In genomic region chr3:47761046-47761445, GRCh38 we compare ENCODE assay signal across 1 cellular context.
TF ChIP-seq lines count a peak whose summit lies in the region.

No MANE protein-coding gene starts in this region.

TF ChIP-seq in HepG2, 621 proteins besides CTCF, POLR2A, EP300 and RAD21:
- TF ChIP-seq ZEB1 (IDR thresholded peaks at IDR 0.05; ENCODE audit: insufficient replicate concordance, low read depth) (no peak), HNF4A (CRISPR knock-in tag; IDR thresholded peaks at IDR 0.05) (peak; percentile 38), BCLAF1 (IDR thresholded peaks at IDR 0.05) (no peak), ERF (CRISPR knock-in tag; IDR thresholded peaks at IDR 0.05) (no peak), KDM6A (CRISPR knock-in tag; IDR thresholded peaks at IDR 0.05; ENCODE audit: low read depth) (no peak), NR2F6 (IDR thresholded peaks at IDR 0.05) (0 out of 2 replicates have a peak, but pooled peaks have one; percentile 23), NR2F6 (CRISPR knock-in tag; IDR thresholded peaks at IDR 0.05) (peak; percentile 51; the same call in 1 of the 2 replicates), NR2F1 (CRISPR knock-in tag; IDR thresholded peaks at IDR 0.05) (peak; percentile 21 to 38; a peak in 1 of 4 replicates), ZNF383 (CRISPR knock-in tag; IDR thresholded peaks at IDR 0.05; ENCODE audit: borderline replicate concordance) (no peak), ZNF460 (CRISPR knock-in tag; IDR thresholded peaks at IDR 0.05; ENCODE audit: borderline replicate concordance) (peak; percentile 10; the same call in 1 of the 2 replicates), ZFP90 (CRISPR knock-in tag; IDR thresholded peaks at IDR 0.05; ENCODE audit: borderline replicate concordance) (no peak), SRY (CRISPR knock-in tag; IDR thresholded peaks at IDR 0.05) (no peak)
